Comparison of ENCODE assay signal across 19 cellular contexts in the genomic region with DNA sequence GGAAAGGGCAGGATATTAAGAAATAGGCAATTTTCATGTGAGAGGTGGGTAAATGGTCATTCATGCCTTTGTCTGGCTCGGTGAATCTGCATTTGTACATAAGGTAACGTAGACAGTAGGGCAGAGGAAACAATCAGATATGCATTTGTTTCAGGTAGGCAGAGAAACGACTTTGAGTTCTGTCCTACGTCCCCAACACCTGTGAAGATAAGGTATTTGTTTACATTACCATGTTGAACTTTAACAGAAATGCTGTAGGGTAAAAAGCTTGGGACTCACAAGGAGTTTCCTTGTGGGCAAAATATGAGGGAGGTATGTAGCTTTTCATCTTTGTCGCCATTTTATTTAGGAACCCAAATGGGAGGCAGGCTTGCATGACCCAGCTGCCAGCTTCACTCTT. TPM values are rescaled to one million over a fixed set of nuclear protein-coding genes. Genes with fewer than 3 reads are reported as not detected.
"Had no signal": no experiment of that assay in that cellular context is flagged by ENCODE, and none has a peak within 500 bp of the region (broad histone marks: within the 10 kb centered on the region; RNA-seq: fewer than 3 reads in every experiment).

No MANE protein-coding gene starts in this region.

- H3K36me3 ChIP-seq: brain microvascular endothelial cell, gastroesophageal sphincter, neutrophil, right lobe of liver had no signal

- H3K4me1 ChIP-seq: gastroesophageal sphincter, psoas muscle, right lobe of liver, testis had no signal

- H3K4me3 ChIP-seq: gastroesophageal sphincter, psoas muscle, right lobe of liver, testis had no signal

- DNase-seq: activated CD4-positive, alpha-beta T cell treated with anti-CD3 and anti-CD28 coated beads, Interleukin-2, amount 50 U/mL, for 4 hours; activated CD4-positive, CD25-positive, alpha-beta regulatory T cell treated with anti-CD3 and anti-CD28 coated beads, Interleukin-2, amount 50 U/mL, for 72 hours; activated CD8-positive, alpha-beta memory T cell treated with anti-CD3 and anti-CD28 coated beads, Interleukin-2, amount 10 ng/mL, durations not matched to agents 7 days and 5 days; activated effector memory CD4-positive, alpha-beta T cell treated with Interleukin-2 at 50 U/mL for 16 hours; activated T-cell treated with anti-CD3 and anti-CD28 coated beads, Interleukin-2, amount 50 U/mL, for 24 hours; amygdala; brain microvascular endothelial cell; left ventricle myocardium superior; mesendoderm; psoas muscle; right lobe of liver; stimulated activated CD4-positive, alpha-beta T cell treated with anti-CD3 and anti-CD28 coated beads, Interleukin-4, amount 100 ng/mL, for 1 hour; stimulated activated CD8-positive, alpha-beta memory T cell treated with anti-CD3 and anti-CD28 coated beads, Interleukin-4, amount 100 ng/mL, for 48 hours; stimulated activated naive CD8-positive, alpha-beta T cell treated with anti-CD3 and anti-CD28 coated beads, Interleukin-15, Interleukin-2, amounts not matched to agents 100 U/mL and 50 U/mL, for 24 hours; testis had no signal

- H3K27ac ChIP-seq: brain microvascular endothelial cell, gastroesophageal sphincter, neutrophil, psoas muscle, right lobe of liver, testis had no signal

- H3K27me3 ChIP-seq: brain microvascular endothelial cell, right lobe of liver, testis had no signal

- H3K9me3 ChIP-seq: gastroesophageal sphincter, neutrophil, psoas muscle, right lobe of liver, testis had no signal

- ATAC-seq: activated CD8-positive, alpha-beta memory T cell treated with anti-CD3 and anti-CD28 coated beads, Interleukin-2, amount 10 ng/mL, durations not matched to agents 7 days and 5 days; gastroesophageal sphincter; left ventricle myocardium superior; psoas muscle; right lobe of liver; stimulated activated naive CD8-positive, alpha-beta T cell treated with anti-CD3 and anti-CD28 coated beads, Interleukin-15, Interleukin-2, amounts not matched to agents 100 U/mL and 50 U/mL, for 24 hours had no signal

RNA-seq across cellular contexts. Expression of a gene that starts 31.3 kb away (rescaled TPM):
- total RNA-seq: activated CD8-positive, alpha-beta memory T cell treated with anti-CD3 and anti-CD28 coated beads, Interleukin-2, amount 10 ng/mL, durations not matched to agents 7 days and 5 days; T-helper 2 cell treated with Interferon-gamma antibody and Interleukin-4, amounts not matched to agents 100 ng/mL and 5 ng/mL, for 36 hours had no signal
- polyA plus RNA-seq: keratinocyte had no signal
